Comparison of ENCODE assay signal across 1 cellular context in genomic region chr16:68281368-68282063, GRCh38.
TF ChIP-seq lines count a peak whose summit lies in the region.

No MANE protein-coding gene starts in this region.

TF ChIP-seq in HepG2, 621 proteins besides CTCF, POLR2A, EP300 and RAD21 (continued from another document):
- peak in 1 of 2 experiments; percentile 52; a peak in 1 of 4 replicates for TF ChIP-seq REST (IDR thresholded peaks at IDR 0.05; ENCODE audit: borderline replicate concordance in 1 of 2, low read depth in 1 of 2, low read length in 2 of 2)
- peak; percentile 85 for TF ChIP-seq ZMYM4 (CRISPR knock-in tag; IDR thresholded peaks at IDR 0.05)
- TF ChIP-seq NFATC3 (CRISPR knock-in tag; IDR thresholded peaks at IDR 0.05), result no peak
- peak; percentile 99 for TF ChIP-seq ZNF710 (CRISPR knock-in tag; IDR thresholded peaks at IDR 0.05; ENCODE audit: borderline replicate concordance)
- TF ChIP-seq FOXJ3 (CRISPR knock-in tag; IDR thresholded peaks at IDR 0.05; ENCODE audit: borderline replicate concordance), result peak; percentile 92
- peak; percentile 89; the same call in 1 of the 2 replicates for TF ChIP-seq ZNF788 (CRISPR knock-in tag; IDR thresholded peaks at IDR 0.05; ENCODE audit: borderline replicate concordance)
- TF ChIP-seq JUND (CRISPR knock-in tag; IDR thresholded peaks at IDR 0.05), result peak; percentile 87
- TF ChIP-seq ZNF501 (CRISPR knock-in tag; IDR thresholded peaks at IDR 0.05), result 0 out of 2 replicates have a peak, but pooled peaks have one; percentile 63
- peak; percentile 95 for TF ChIP-seq PHF5A (CRISPR knock-in tag; IDR thresholded peaks at IDR 0.05; ENCODE audit: low read depth, unreplicated experiment)
- TF ChIP-seq MXD4 (CRISPR knock-in tag; IDR thresholded peaks at IDR 0.05), result peak; percentile 40; the same call in 1 of the 2 replicates
- 0 out of 2 replicates have a peak, but pooled peaks have one; percentile 52 for TF ChIP-seq SPEN (CRISPR knock-in tag; IDR thresholded peaks at IDR 0.05; ENCODE audit: low read depth)
- TF ChIP-seq U2AF2 (IDR thresholded peaks at IDR 0.05; ENCODE audit: low read depth, low read length), result no peak
- TF ChIP-seq, protein P1, sequence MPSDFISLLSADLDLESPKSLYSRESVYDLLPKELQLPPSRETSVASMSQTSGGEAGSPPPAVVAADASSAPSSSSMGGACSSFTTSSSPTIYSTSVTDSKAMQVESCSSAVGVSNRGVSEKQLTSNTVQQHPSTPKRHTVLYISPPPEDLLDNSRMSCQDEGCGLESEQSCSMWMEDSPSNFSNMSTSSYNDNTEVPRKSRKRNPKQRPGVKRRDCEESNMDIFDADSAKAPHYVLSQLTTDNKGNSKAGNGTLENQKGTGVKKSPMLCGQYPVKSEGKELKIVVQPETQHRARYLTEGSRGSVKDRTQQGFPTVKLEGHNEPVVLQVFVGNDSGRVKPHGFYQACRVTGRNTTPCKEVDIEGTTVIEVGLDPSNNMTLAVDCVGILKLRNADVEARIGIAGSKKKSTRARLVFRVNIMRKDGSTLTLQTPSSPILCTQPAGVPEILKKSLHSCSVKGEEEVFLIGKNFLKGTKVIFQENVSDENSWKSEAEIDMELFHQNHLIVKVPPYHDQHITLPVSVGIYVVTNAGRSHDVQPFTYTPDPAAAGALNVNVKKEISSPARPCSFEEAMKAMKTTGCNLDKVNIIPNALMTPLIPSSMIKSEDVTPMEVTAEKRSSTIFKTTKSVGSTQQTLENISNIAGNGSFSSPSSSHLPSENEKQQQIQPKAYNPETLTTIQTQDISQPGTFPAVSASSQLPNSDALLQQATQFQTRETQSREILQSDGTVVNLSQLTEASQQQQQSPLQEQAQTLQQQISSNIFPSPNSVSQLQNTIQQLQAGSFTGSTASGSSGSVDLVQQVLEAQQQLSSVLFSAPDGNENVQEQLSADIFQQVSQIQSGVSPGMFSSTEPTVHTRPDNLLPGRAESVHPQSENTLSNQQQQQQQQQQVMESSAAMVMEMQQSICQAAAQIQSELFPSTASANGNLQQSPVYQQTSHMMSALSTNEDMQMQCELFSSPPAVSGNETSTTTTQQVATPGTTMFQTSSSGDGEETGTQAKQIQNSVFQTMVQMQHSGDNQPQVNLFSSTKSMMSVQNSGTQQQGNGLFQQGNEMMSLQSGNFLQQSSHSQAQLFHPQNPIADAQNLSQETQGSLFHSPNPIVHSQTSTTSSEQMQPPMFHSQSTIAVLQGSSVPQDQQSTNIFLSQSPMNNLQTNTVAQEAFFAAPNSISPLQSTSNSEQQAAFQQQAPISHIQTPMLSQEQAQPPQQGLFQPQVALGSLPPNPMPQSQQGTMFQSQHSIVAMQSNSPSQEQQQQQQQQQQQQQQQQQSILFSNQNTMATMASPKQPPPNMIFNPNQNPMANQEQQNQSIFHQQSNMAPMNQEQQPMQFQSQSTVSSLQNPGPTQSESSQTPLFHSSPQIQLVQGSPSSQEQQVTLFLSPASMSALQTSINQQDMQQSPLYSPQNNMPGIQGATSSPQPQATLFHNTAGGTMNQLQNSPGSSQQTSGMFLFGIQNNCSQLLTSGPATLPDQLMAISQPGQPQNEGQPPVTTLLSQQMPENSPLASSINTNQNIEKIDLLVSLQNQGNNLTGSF (CRISPR knock-in tag; IDR thresholded peaks at IDR 0.05), result no peak
- no peak for TF ChIP-seq ZNF670 (CRISPR knock-in tag; IDR thresholded peaks at IDR 0.05; ENCODE audit: borderline replicate concordance)
- TF ChIP-seq ZNF276 (CRISPR knock-in tag; IDR thresholded peaks at IDR 0.05; ENCODE audit: low read depth), result peak; percentile 92
- no peak for TF ChIP-seq STAT5B (CRISPR knock-in tag; IDR thresholded peaks at IDR 0.05)
- TF ChIP-seq MEF2D (CRISPR knock-in tag; IDR thresholded peaks at IDR 0.05), result peak; percentile 60; the same call in 1 of the 2 replicates
- no peak for TF ChIP-seq ZNF841 (CRISPR knock-in tag; IDR thresholded peaks at IDR 0.05; ENCODE audit: borderline replicate concordance)
- TF ChIP-seq ZNF362 (CRISPR knock-in tag; IDR thresholded peaks at IDR 0.05; ENCODE audit: borderline replicate concordance), result peak; percentile 78; the same call in 1 of the 2 replicates
- peak; percentile 88 for TF ChIP-seq BORCS8-MEF2B (CRISPR knock-in tag; IDR thresholded peaks at IDR 0.05)
- TF ChIP-seq ZNF335 (CRISPR knock-in tag; IDR thresholded peaks at IDR 0.05), result 0 out of 2 replicates have a peak, but pooled peaks have one; percentile 15
- no peak for TF ChIP-seq ZBTB2 (CRISPR knock-in tag; IDR thresholded peaks at IDR 0.05; ENCODE audit: low read depth)
- TF ChIP-seq ARID2 (CRISPR knock-in tag; IDR thresholded peaks at IDR 0.05; ENCODE audit: borderline replicate concordance), result peak; percentile 81; the same call in 1 of the 2 replicates
- TF ChIP-seq TCF7L2 (IDR thresholded peaks at IDR 0.05; ENCODE audit: low read depth, low read length), result peak; percentile 94
- TF ChIP-seq RARG (CRISPR knock-in tag; IDR thresholded peaks at IDR 0.05; ENCODE audit: low read depth), result no peak
- TF ChIP-seq ZEB1 (IDR thresholded peaks at IDR 0.05; ENCODE audit: insufficient replicate concordance, low read depth), result peak; percentile 36
- TF ChIP-seq ZNF775 (CRISPR knock-in tag; IDR thresholded peaks at IDR 0.05; ENCODE audit: borderline replicate concordance), result peak; percentile 89; the same call in 1 of the 2 replicates
- no peak for TF ChIP-seq HOXA9 (CRISPR knock-in tag; IDR thresholded peaks at IDR 0.05; ENCODE audit: borderline replicate concordance)
- TF ChIP-seq SMAD1 (CRISPR knock-in tag; IDR thresholded peaks at IDR 0.05; ENCODE audit: borderline replicate concordance, low read depth), result no peak; the same call in 1 of the 2 replicates
- TF ChIP-seq, protein P2, sequence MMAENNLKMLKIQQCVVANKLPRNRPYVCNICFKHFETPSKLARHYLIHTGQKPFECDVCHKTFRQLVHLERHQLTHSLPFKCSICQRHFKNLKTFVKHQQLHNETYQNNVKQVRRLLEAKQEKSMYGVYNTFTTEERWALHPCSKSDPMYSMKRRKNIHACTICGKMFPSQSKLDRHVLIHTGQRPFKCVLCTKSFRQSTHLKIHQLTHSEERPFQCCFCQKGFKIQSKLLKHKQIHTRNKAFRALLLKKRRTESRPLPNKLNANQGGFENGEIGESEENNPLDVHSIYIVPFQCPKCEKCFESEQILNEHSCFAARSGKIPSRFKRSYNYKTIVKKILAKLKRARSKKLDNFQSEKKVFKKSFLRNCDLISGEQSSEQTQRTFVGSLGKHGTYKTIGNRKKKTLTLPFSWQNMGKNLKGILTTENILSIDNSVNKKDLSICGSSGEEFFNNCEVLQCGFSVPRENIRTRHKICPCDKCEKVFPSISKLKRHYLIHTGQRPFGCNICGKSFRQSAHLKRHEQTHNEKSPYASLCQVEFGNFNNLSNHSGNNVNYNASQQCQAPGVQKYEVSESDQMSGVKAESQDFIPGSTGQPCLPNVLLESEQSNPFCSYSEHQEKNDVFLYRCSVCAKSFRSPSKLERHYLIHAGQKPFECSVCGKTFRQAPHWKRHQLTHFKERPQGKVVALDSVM (CRISPR knock-in tag; IDR thresholded peaks at IDR 0.05), result peak; percentile 69; the same call in 1 of the 2 replicates
- TF ChIP-seq MAFK (conservative IDR thresholded peaks at IDR 0.05 in 1 of 2, IDR thresholded peaks at IDR 0.05 in 1 of 2; ENCODE audit: low read length in 2 of 2), result peak; percentile 91 to 97
- no peak for TF ChIP-seq ZNF572 (CRISPR knock-in tag; IDR thresholded peaks at IDR 0.05)
- TF ChIP-seq TEAD2 (CRISPR knock-in tag; IDR thresholded peaks at IDR 0.05), result no peak
- peak; percentile 86 for TF ChIP-seq SOX13 (IDR thresholded peaks at IDR 0.05)
- peak in 1 of 2 experiments; percentile 93; a peak in 2 of 4 replicates for TF ChIP-seq SOX13 (CRISPR knock-in tag; conservative IDR thresholded peaks at IDR 0.05 in 1 of 2, IDR thresholded peaks at IDR 0.05 in 1 of 2)
- TF ChIP-seq ZNF138 (CRISPR knock-in tag; IDR thresholded peaks at IDR 0.05; ENCODE audit: low read depth), result 0 out of 2 replicates have a peak, but pooled peaks have one; percentile 54
- TF ChIP-seq THRA (CRISPR knock-in tag; IDR thresholded peaks at IDR 0.05; ENCODE audit: borderline replicate concordance), result peak; percentile 86; the same call in 1 of the 2 replicates
